23 cellular contexts compared by ENCODE assay signal in the genomic region with DNA sequence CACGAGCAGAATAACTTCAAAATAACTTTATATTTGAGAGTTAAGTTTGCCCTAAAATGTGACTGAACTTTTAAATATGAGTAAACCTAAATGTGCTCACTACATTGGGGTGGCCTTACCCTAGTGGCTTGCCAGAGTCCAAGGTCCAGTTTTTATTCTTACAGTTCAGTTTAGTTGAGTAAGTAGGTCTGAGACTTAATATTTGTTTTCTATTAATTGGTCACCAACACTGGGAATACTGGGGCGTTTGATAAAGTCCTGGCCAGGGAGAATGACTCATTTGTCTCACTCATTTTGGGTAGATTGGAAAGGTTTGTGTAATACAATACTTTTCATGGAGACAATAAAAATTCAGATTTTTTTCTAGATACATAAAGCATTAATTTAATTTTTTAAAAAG.
DNase-seq lines count a peak whose midpoint lies in the region; ATAC-seq and TF ChIP-seq lines count a peak whose summit lies in the region.
"Had no signal": no experiment of that assay in that cellular context is flagged by ENCODE, and none has a peak within 500 bp of the region (broad histone marks: within the 10 kb centered on the region; RNA-seq: fewer than 3 reads in every experiment).

No MANE protein-coding gene starts in this region.

- H3K4me3 ChIP-seq in right atrium auricular region = no peak overlapping the region
- no peak overlapping the region for H3K4me3 ChIP-seq in heart left ventricle
- H3K4me3 ChIP-seq in vagina = no peak overlapping the region
- H3K4me3 ChIP-seq: adrenal gland, colonic mucosa, Peyer's patch, transverse colon had no signal

- peaks cover 0 to 25% of the 10 kb centered on the region in 2 donors for H3K4me1 ChIP-seq in right atrium auricular region
- peaks cover 0 to 33% (median 12%) of the 10 kb centered on the region in 12 donors for H3K4me1 ChIP-seq in heart left ventricle
- peaks cover 41% of the 10 kb centered on the region for H3K4me1 ChIP-seq in vagina
- H3K4me1 ChIP-seq: colonic mucosa had no signal

- H3K9me3 ChIP-seq in right atrium auricular region = no peaks in the 10 kb centered on the region
- no peaks in the 10 kb centered on the region for H3K9me3 ChIP-seq in heart left ventricle
- no peaks in the 10 kb centered on the region for H3K9me3 ChIP-seq in vagina
- H3K9me3 ChIP-seq: adrenal gland, colonic mucosa, Peyer's patch, transverse colon had no signal

- H3K27ac ChIP-seq in right atrium auricular region = peak overlapping the region in 1 of 2 donors; percentile 71
- H3K27ac ChIP-seq in heart left ventricle = peak overlapping the region in 9 of 12 donors; percentile 6 to 77 (median 47)
- H3K27ac ChIP-seq in vagina = peak overlapping the region; percentile 76
- H3K27ac ChIP-seq: 22Rv1, colonic mucosa had no signal

- TF ChIP-seq CTCF in right atrium auricular region (IDR thresholded peaks at IDR 0.05) (no peak), heart left ventricle (IDR thresholded peaks at IDR 0.05) (no peak), vagina (IDR thresholded peaks at IDR 0.05) (no peak)

- intact Hi-C loops in Right ventricle myocardium inferior (cut with DNase I) = no loop called here
- intact Hi-C loops in heart left ventricle (cut with DNase I) = no loop called here
- intact Hi-C loops in vagina (cut with DNase I) = no loop called here

- peak; percentile 18 for ATAC-seq in Right ventricle myocardium inferior
- ATAC-seq in heart left ventricle = peak in 1 of 4 donors; percentile 63
- no peak for ATAC-seq in HG03520 (IDR thresholded peaks at IDR 0.05; ENCODE audit: unreplicated experiment)
- no peak for ATAC-seq in GM18511 (IDR thresholded peaks at IDR 0.05; ENCODE audit: unreplicated experiment)
- ATAC-seq: activated T-helper 17 cell treated with anti-CD3 and anti-CD28 coated beads, Interleukin-2, amount 50 U/mL, for 72 hours; naive thymus-derived CD8-positive, alpha-beta T cell; WTC11 had no signal

- 72 to 80% (median 78%) methylated on average over 2 of the region's 2 CpGs for WGBS in heart left ventricle, 4 donors

- TF ChIP-seq POLR2A in heart left ventricle (IDR thresholded peaks at IDR 0.05) (no peak), vagina (IDR thresholded peaks at IDR 0.05) (no peak)

- DNase-seq in Right ventricle myocardium inferior (ENCODE audit: missing footprints) = no peak
- no peak for DNase-seq in right atrium auricular region (ENCODE audit: low spot score)
- DNase-seq in heart left ventricle = no peak
- peak; percentile 32 for DNase-seq in myocyte (ENCODE audit: low read depth)
- DNase-seq in vagina (ENCODE audit: extremely low spot score in 2 of 2) = no peak
- DNase-seq in NCI-H2107 (lab: John Stamatoyannopoulos, UW) = no peak
- DNase-seq: activated CD8-positive, alpha-beta memory T cell treated with anti-CD3 and anti-CD28 coated beads for 24 hours; adrenal gland; CD4-positive, CD25-positive, alpha-beta regulatory T cell; colonic mucosa; GOT3; kidney glomerular epithelial cell; naive thymus-derived CD8-positive, alpha-beta T cell; NCI-H2029 treated with DMSO at 0.1 percent for 48 hours; NCI-H748 treated with DMSO at 0.1 percent for 48 hours; Peyer's patch; retina; transverse colon had no signal

- H3K36me3 ChIP-seq in right atrium auricular region (no peaks in the 10 kb centered on the region), heart left ventricle (no peaks in the 10 kb centered on the region), vagina (no peaks in the 10 kb centered on the region)
- H3K36me3 ChIP-seq: adrenal gland, colonic mucosa, Peyer's patch, transverse colon had no signal

- H3K27me3 ChIP-seq in right atrium auricular region (no peaks in the 10 kb centered on the region), heart left ventricle (peaks cover 0 to 4% (median 0%) of the 10 kb centered on the region in 9 donors), vagina (no peaks in the 10 kb centered on the region)
- H3K27me3 ChIP-seq: adrenal gland, colonic mucosa, Peyer's patch, transverse colon had no signal
